8 cellular contexts compared by ENCODE assay signal in the genomic region with DNA sequence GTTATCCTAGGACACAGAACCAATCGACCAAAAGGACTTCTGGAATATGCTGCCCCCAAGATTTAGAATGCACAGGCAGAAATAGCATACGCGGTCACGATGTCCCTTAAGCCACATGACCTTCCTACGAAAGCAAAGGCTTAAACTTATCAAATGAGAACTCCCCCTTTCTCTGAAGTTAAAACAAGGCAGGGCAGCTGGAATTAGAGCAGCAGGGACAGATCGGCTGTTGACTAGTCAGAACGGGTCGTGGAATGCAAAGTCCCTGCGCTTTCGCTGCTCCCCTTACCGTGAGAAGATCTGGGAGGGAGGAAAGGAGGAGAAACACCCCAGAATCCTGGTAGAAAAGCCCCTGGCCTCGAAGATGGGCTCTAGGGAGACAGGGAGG. TPM values are rescaled to one million over a fixed set of nuclear protein-coding genes. Genes with fewer than 3 reads are reported as not detected.
A peak's percentile ranks its signal among the peaks of the same experiment; 100 is the strongest.
DNase-seq lines count a peak whose midpoint lies in the region; ATAC-seq and TF ChIP-seq lines count a peak whose summit lies in the region.

No MANE protein-coding gene starts in this region.

- peak; percentile 85 for DNase-seq in A673 (ENCODE audit: low spot score)
- peak; percentile 55 for DNase-seq in NCI-H1092 (lab: John Stamatoyannopoulos, UW)
- DNase-seq in coronary artery (ENCODE audit: low spot score), result peak; percentile 89
- DNase-seq in kidney tubule cell (ENCODE audit: low spot score), result peak; percentile 85

- BruUV-seq in A673 (replicated peaks; lab: Mats Ljungman, UMichigan), result no TSS peak

- CTCF ChIA-PET in A673 (lab: Charles Lee), result interaction anchor here (0.6 kb wide), 1 partner anchor 584 kb away, joined by 3 read pairs; no protein-coding TSS in a partner anchor

- no peaks in the 10 kb centered on the region for H3K27me3 Mint-ChIP-seq in stimulated activated memory B cell treated with anti-CD40 and anti-IgM and Interleukin-4, amounts not matched to agents 10 μg/mL and 1 μg/mL and 100 μg/mL, for 72 hours

- peaks cover 5% of the 10 kb centered on the region for H3K36me3 Mint-ChIP-seq in stimulated activated memory B cell treated with anti-CD40 and anti-IgM and Interleukin-4, amounts not matched to agents 10 μg/mL and 1 μg/mL and 100 μg/mL, for 72 hours

- TF ChIP-seq CTCF in A673 (conservative IDR thresholded peaks at IDR 0.05; ENCODE audit: low read depth, low read length), result no peak
- no peak for TF ChIP-seq CTCF in coronary artery (IDR thresholded peaks at IDR 0.05)

- H3K9me3 Mint-ChIP-seq in stimulated activated memory B cell treated with anti-CD40 and anti-IgM and Interleukin-4, amounts not matched to agents 10 μg/mL and 1 μg/mL and 100 μg/mL, for 72 hours, result no peaks in the 10 kb centered on the region

- POLR2A ChIA-PET in A673 (lab: Charles Lee; ENCODE audit: low non-redundant PET), result interaction anchor here (0.5 to 0.6 kb wide), 2 partner anchors 12 to 443 kb away, joined by 5 read pairs; no protein-coding TSS in a partner anchor

- intact Hi-C loops in A673 (cut with micrococcal nuclease; ENCODE audit: unreplicated experiment), result loop anchor here (1.0 to 10.0 kb wide), 2 partner anchors 151 to 398 kb away; no protein-coding TSS in a partner anchor

- no peak overlapping the region for H3K27ac Mint-ChIP-seq in stimulated activated memory B cell treated with anti-CD40 and anti-IgM and Interleukin-4, amounts not matched to agents 10 μg/mL and 1 μg/mL and 100 μg/mL, for 72 hours

- no peaks in the 10 kb centered on the region for H3K27me3 ChIP-seq in A673 (replicated peaks; ENCODE audit: insufficient read depth, low read depth, low read length, poor library complexity)

- H3K4me3 ChIP-seq in A673 (ENCODE audit: low read depth, low read length, poor library complexity, severe bottlenecking), result peak overlapping the region; percentile 82
- H3K4me3 ChIP-seq in GM08714 (ENCODE audit: low read length), result peak overlapping the region; percentile 76
- peak overlapping the region; percentile 92 for H3K4me3 ChIP-seq in coronary artery

- H3K36me3 ChIP-seq in A673 (ENCODE audit: insufficient read depth, low read length, poor library complexity, severe bottlenecking), result peaks cover under 1% of the 10 kb centered on the region

- H3K4me3 Mint-ChIP-seq in stimulated activated memory B cell treated with anti-CD40 and anti-IgM and Interleukin-4, amounts not matched to agents 10 μg/mL and 1 μg/mL and 100 μg/mL, for 72 hours, result no peak overlapping the region

- H3K9me3 ChIP-seq in A673 (ENCODE audit: low read depth, low read length, poor library complexity, severe bottlenecking), result no peaks in the 10 kb centered on the region

- peak overlapping the region; percentile 99 for H3K27ac ChIP-seq in A673 (ENCODE audit: low read depth, low read length, poor library complexity, severe bottlenecking)
- H3K27ac ChIP-seq in coronary artery, result peak overlapping the region; percentile 95 to 99

- ATAC-seq in HG02678 (IDR thresholded peaks at IDR 0.05; ENCODE audit: unreplicated experiment), result peak; percentile 20
- peak; percentile 75 for ATAC-seq in SK-N-SH treated with all-trans-retinoic acid at 6 μM for 48 hours
- ATAC-seq in stimulated activated memory B cell treated with anti-CD40 and anti-IgM and Interleukin-4, amounts not matched to agents 10 μg/mL and 1 μg/mL and 100 μg/mL, for 72 hours, result peak; percentile 65

- H3K4me1 ChIP-seq in A673 (ENCODE audit: insufficient read depth, low read length, poor library complexity, severe bottlenecking), result peaks cover 7% of the 10 kb centered on the region

- H3K4me1 Mint-ChIP-seq in stimulated activated memory B cell treated with anti-CD40 and anti-IgM and Interleukin-4, amounts not matched to agents 10 μg/mL and 1 μg/mL and 100 μg/mL, for 72 hours, result peaks cover 20% of the 10 kb centered on the region

TF ChIP-seq in SK-N-SH treated with all-trans-retinoic acid at 6 μM for 48 hours, 23 proteins besides CTCF, POLR2A, EP300 and RAD21:
- TF ChIP-seq, protein P1, sequence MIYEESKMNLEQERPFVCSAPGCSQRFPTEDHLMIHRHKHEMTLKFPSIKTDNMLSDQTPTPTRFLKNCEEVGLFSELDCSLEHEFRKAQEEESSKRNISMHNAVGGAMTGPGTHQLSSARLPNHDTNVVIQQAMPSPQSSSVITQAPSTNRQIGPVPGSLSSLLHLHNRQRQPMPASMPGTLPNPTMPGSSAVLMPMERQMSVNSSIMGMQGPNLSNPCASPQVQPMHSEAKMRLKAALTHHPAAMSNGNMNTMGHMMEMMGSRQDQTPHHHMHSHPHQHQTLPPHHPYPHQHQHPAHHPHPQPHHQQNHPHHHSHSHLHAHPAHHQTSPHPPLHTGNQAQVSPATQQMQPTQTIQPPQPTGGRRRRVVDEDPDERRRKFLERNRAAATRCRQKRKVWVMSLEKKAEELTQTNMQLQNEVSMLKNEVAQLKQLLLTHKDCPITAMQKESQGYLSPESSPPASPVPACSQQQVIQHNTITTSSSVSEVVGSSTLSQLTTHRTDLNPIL (CRISPR knock-in tag; IDR thresholded peaks at IDR 0.05; ENCODE audit: low read depth), result 0 out of 2 replicates have a peak, but pooled peaks have one; percentile 11
- TF ChIP-seq, protein P2, sequence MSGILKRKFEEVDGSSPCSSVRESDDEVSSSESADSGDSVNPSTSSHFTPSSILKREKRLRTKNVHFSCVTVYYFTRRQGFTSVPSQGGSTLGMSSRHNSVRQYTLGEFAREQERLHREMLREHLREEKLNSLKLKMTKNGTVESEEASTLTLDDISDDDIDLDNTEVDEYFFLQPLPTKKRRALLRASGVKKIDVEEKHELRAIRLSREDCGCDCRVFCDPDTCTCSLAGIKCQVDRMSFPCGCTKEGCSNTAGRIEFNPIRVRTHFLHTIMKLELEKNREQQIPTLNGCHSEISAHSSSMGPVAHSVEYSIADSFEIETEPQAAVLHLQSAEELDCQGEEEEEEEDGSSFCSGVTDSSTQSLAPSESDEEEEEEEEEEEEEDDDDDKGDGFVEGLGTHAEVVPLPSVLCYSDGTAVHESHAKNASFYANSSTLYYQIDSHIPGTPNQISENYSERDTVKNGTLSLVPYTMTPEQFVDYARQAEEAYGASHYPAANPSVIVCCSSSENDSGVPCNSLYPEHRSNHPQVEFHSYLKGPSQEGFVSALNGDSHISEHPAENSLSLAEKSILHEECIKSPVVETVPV (CRISPR knock-in tag; IDR thresholded peaks at IDR 0.05), result no peak
TF ChIP-seq in SK-N-SH treated with all-trans-retinoic acid at 6 μM for 48 hours: peak in this region for 1.

RNA-seq across cellular contexts. Expression of a gene that starts 0.8 kb away (rescaled TPM):
- total RNA-seq in A673 (2021), result 22.8 and 28.5 TPM in 2 replicates

Comparison
In these comparisons a context has a peak if more than half of its experiments do, and no peak if none do; other contexts are left out.
1. Peak in every context shown above with its lines: DNase-seq, ATAC-seq, H3K4me3 ChIP-seq and H3K27ac ChIP-seq.
2. ATAC-seq: peak in every context shown above with its lines; median percentile 75 in SK-N-SH treated with all-trans-retinoic acid at 6 μM for 48 hours; 65 in stimulated activated memory B cell treated with anti-CD40 and anti-IgM and Interleukin-4, amounts not matched to agents 10 μg/mL and 1 μg/mL and 100 μg/mL, for 72 hours; 20 in HG02678.